Comparison of ENCODE assay signal across 1 cellular context in the genomic region with DNA sequence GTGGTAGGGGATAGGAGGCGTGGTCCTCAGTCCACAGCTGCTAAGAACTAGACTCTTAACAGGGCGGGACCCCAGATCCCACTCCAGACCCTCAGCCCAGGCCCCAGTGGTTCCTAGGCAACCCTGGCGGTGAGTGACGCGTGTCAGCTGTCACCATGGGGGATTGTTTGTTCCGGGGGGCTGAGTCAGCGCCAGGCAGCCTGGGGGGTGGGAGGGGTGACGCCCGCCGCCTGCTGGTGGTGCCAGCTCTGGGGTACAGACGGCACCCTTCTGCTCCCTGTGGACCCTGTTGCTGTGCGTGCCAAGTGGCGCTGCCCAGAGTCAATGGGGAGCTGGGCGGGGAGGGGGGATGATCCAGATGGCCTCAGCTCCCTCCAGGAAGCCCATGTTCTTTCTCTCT.
TF ChIP-seq lines count a peak whose summit lies in the region.

No MANE protein-coding gene starts in this region.

TF ChIP-seq in neural cell, 6 proteins besides CTCF, POLR2A, EP300 and RAD21 (continued from another document):
- TF ChIP-seq EZH2 (IDR thresholded peaks at IDR 0.05; ENCODE audit: borderline replicate concordance, insufficient read depth, low read length, poor library complexity, severe bottlenecking) (no peak), TAF1 (IDR thresholded peaks at IDR 0.05; ENCODE audit: low read depth) (no peak), MXI1 (conservative IDR thresholded peaks at IDR 0.05; ENCODE audit: poor library complexity, severe bottlenecking) (no peak)
- TF ChIP-seq, protein P1, sequence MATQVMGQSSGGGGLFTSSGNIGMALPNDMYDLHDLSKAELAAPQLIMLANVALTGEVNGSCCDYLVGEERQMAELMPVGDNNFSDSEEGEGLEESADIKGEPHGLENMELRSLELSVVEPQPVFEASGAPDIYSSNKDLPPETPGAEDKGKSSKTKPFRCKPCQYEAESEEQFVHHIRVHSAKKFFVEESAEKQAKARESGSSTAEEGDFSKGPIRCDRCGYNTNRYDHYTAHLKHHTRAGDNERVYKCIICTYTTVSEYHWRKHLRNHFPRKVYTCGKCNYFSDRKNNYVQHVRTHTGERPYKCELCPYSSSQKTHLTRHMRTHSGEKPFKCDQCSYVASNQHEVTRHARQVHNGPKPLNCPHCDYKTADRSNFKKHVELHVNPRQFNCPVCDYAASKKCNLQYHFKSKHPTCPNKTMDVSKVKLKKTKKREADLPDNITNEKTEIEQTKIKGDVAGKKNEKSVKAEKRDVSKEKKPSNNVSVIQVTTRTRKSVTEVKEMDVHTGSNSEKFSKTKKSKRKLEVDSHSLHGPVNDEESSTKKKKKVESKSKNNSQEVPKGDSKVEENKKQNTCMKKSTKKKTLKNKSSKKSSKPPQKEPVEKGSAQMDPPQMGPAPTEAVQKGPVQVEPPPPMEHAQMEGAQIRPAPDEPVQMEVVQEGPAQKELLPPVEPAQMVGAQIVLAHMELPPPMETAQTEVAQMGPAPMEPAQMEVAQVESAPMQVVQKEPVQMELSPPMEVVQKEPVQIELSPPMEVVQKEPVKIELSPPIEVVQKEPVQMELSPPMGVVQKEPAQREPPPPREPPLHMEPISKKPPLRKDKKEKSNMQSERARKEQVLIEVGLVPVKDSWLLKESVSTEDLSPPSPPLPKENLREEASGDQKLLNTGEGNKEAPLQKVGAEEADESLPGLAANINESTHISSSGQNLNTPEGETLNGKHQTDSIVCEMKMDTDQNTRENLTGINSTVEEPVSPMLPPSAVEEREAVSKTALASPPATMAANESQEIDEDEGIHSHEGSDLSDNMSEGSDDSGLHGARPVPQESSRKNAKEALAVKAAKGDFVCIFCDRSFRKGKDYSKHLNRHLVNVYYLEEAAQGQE (IDR thresholded peaks at IDR 0.05; ENCODE audit: borderline replicate concordance), result no peak
TF ChIP-seq in neural cell: peak in this region for 0.
